In the genomic region with DNA sequence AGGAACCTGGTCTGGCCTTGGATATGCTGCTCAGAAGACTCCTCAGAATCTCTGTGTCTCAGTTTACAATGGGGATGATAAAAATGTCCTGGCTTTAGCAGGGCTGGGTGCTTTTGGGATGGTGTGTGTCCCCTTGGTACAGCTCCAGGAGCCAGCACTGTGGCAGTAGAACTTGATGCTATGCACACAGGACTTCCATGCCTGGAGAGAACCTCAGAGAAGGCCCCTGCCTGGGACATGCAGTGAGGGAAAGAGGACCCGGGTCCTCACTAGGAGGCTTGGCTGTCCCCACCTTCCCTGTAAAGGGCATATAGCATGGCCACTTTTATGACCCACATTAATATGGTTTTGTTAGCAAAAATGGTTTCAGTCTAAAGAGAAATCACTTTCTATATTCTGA, we compare ENCODE assay signal across 26 cellular contexts.
"Had no signal": no experiment of that assay in that cellular context is flagged by ENCODE, and none has a peak within 500 bp of the region (broad histone marks: within the 10 kb centered on the region; RNA-seq: fewer than 3 reads in every experiment).

No MANE protein-coding gene starts in this region.

- ATAC-seq: activated T-cell treated with anti-CD3 and anti-CD28 coated beads, Interleukin-2, amount 50 U/mL, for 72 hours; body of pancreas; heart right ventricle; left ventricle myocardium superior; pancreas; right cardiac atrium had no signal

- H3K27ac Mint-ChIP-seq: activated naive CD8-positive, alpha-beta T cell; activated T-cell treated with anti-CD3 and anti-CD28 coated beads, Interleukin-2, amount 50 U/mL, for 72 hours; mesothelial cell of epicardium; nephron progenitor cell; stimulated activated naive CD8-positive, alpha-beta T cell treated with anti-CD3 and anti-CD28 coated beads, Interleukin-15, Interleukin-2, amounts not matched to agents 100 ng/mL and 50 ng/mL, for 24 hours; T-helper 1 cell treated with Interleukin-12 subunit alpha and Interleukin-12 subunit beta and Interleukin-4 antibody, amounts not matched to agents 30 μg/mL and 1 μg/mL, for 36 hours had no signal

- DNase-seq: activated CD4-positive, alpha-beta T cell treated with anti-CD3 and anti-CD28 coated beads for 4 hours; activated CD4-positive, alpha-beta T cell treated with anti-CD3 and anti-CD28 coated beads, Interleukin-2, amount 50 U/mL, for 4 hours; activated effector memory CD4-positive, alpha-beta T cell treated with Interleukin-2 at 50 U/mL for 16 hours; activated naive CD4-positive, alpha-beta T cell treated with Interleukin-2 at 50 U/mL for 16 hours; activated T-cell treated with anti-CD3 and anti-CD28 coated beads for 4 hours; activated T-cell treated with anti-CD3 and anti-CD28 coated beads, Interleukin-2, amount 50 U/mL, for 72 hours; aorta; body of pancreas; esophagus squamous epithelium; foreskin melanocyte; heart right ventricle; left ventricle myocardium superior; naive B cell; nephron progenitor cell; pancreas; right cardiac atrium; SK-N-SH; spleen; stimulated activated CD4-positive, alpha-beta T cell treated with anti-CD3 and anti-CD28 coated beads, Interleukin-2, amount 100 ng/mL, for 48 hours; SW 1271; T-helper 9 cell; thyroid gland had no signal

- H3K4me1 Mint-ChIP-seq: mesothelial cell of epicardium, naive B cell had no signal

- H3K36me3 Mint-ChIP-seq: mesothelial cell of epicardium had no signal

- H3K4me3 Mint-ChIP-seq: activated naive CD8-positive, alpha-beta T cell; activated T-cell treated with anti-CD3 and anti-CD28 coated beads, Interleukin-2, amount 50 U/mL, for 72 hours; mesothelial cell of epicardium; nephron progenitor cell; stimulated activated naive CD8-positive, alpha-beta T cell treated with anti-CD3 and anti-CD28 coated beads, Interleukin-15, Interleukin-2, amounts not matched to agents 100 ng/mL and 50 ng/mL, for 24 hours; T-helper 1 cell treated with Interleukin-12 subunit alpha and Interleukin-12 subunit beta and Interleukin-4 antibody, amounts not matched to agents 30 μg/mL and 1 μg/mL, for 36 hours had no signal
